Comparison of ENCODE assay signal across 2 cellular contexts in the genomic region with DNA sequence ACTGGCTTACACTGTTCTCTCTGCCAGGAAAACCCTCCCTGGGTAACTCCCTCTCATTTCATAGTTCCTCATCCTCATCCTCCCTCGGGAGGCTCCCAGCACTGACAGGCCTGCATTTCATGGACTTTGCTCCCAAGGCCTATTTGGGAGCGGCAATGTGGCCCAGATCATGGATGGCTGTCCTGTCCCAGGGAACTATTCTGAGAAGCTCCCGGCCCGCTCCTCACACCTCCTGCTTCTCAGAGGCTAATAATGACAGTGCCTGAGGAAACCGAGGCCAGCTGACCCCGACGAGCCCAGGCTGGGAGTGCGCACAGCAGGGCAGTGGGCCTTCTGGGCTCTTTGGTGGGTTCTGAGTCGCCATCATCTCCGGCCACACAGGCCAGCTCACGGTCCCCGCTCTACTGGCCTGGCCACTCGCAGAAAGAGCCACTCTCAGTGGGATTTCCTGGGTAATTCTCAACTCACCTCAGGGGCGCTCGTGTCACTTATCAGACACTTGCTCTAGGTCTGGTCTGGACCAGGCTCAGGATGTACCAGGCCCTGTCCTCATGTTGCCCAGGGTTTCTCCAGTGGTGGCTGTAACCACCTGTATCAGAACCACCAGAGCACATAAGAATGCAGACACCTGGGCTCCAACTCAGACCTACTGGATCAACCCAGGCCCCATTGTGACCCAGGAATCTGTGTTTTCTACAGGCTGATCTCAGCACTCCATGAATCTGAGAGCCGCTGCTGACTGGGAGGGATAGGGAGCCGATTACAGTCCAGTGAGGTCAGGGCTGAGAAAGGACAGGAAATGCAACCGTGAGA.
A peak's percentile ranks its signal among the peaks of the same experiment; 100 is the strongest.
TF ChIP-seq lines count a peak whose summit lies in the region.

No MANE protein-coding gene starts in this region.

TF ChIP-seq in WTC11, 78 proteins besides CTCF, POLR2A, EP300 and RAD21:
- TF ChIP-seq, protein P1, sequence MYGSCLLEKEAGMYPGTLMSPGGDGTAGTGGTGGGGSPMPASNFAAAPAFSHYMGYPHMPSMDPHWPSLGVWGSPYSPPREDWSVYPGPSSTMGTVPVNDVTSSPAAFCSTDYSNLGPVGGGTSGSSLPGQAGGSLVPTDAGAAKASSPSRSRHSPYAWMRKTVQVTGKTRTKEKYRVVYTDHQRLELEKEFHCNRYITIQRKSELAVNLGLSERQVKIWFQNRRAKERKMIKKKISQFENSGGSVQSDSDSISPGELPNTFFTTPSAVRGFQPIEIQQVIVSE (CRISPR knock-in tag; IDR thresholded peaks at IDR 0.05; ENCODE audit: borderline replicate concordance) = no peak
- TF ChIP-seq JUN (CRISPR knock-in tag; IDR thresholded peaks at IDR 0.05) = no peak
- no peak for TF ChIP-seq CBFB (CRISPR knock-in tag; IDR thresholded peaks at IDR 0.05; ENCODE audit: low read depth)
- TF ChIP-seq, protein P2, sequence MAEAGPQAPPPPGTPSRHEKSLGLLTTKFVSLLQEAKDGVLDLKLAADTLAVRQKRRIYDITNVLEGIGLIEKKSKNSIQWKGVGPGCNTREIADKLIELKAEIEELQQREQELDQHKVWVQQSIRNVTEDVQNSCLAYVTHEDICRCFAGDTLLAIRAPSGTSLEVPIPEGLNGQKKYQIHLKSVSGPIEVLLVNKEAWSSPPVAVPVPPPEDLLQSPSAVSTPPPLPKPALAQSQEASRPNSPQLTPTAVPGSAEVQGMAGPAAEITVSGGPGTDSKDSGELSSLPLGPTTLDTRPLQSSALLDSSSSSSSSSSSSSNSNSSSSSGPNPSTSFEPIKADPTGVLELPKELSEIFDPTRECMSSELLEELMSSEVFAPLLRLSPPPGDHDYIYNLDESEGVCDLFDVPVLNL (CRISPR knock-in tag; IDR thresholded peaks at IDR 0.05; ENCODE audit: borderline replicate concordance, low read depth) = no peak
- no peak for TF ChIP-seq NR2C2 (CRISPR knock-in tag; IDR thresholded peaks at IDR 0.05)
- no peak for TF ChIP-seq CREM (CRISPR knock-in tag; IDR thresholded peaks at IDR 0.05)
- TF ChIP-seq GRHL2 (CRISPR knock-in tag; IDR thresholded peaks at IDR 0.05; ENCODE audit: insufficient replicate concordance, severe bottlenecking) = no peak
- no peak for TF ChIP-seq MLX (CRISPR knock-in tag; IDR thresholded peaks at IDR 0.05)
- no peak for TF ChIP-seq ETV6 (CRISPR knock-in tag; IDR thresholded peaks at IDR 0.05)
- TF ChIP-seq ZNF317 (CRISPR knock-in tag; IDR thresholded peaks at IDR 0.05; ENCODE audit: borderline replicate concordance, low read depth) = no peak
- no peak for TF ChIP-seq ERG (CRISPR knock-in tag; IDR thresholded peaks at IDR 0.05)
- no peak for TF ChIP-seq HMGA2 (CRISPR knock-in tag; IDR thresholded peaks at IDR 0.05)
- TF ChIP-seq SMAD4 (CRISPR knock-in tag; IDR thresholded peaks at IDR 0.05) = no peak
- TF ChIP-seq PREB (CRISPR knock-in tag; IDR thresholded peaks at IDR 0.05; ENCODE audit: borderline replicate concordance) = no peak
- no peak for TF ChIP-seq E2F1 (CRISPR knock-in tag; IDR thresholded peaks at IDR 0.05)
- TF ChIP-seq, protein P3, sequence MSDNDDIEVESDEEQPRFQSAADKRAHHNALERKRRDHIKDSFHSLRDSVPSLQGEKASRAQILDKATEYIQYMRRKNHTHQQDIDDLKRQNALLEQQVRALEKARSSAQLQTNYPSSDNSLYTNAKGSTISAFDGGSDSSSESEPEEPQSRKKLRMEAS (CRISPR knock-in tag; IDR thresholded peaks at IDR 0.05) = no peak
- TF ChIP-seq, protein P4, sequence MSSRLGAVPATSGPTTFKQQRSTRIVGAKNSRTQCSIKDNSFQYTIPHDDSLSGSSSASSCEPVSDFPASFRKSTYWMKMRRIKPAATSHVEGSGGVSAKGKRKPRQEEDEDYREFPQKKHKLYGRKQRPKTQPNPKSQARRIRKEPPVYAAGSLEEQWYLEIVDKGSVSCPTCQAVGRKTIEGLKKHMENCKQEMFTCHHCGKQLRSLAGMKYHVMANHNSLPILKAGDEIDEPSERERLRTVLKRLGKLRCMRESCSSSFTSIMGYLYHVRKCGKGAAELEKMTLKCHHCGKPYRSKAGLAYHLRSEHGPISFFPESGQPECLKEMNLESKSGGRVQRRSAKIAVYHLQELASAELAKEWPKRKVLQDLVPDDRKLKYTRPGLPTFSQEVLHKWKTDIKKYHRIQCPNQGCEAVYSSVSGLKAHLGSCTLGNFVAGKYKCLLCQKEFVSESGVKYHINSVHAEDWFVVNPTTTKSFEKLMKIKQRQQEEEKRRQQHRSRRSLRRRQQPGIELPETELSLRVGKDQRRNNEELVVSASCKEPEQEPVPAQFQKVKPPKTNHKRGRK (CRISPR knock-in tag; IDR thresholded peaks at IDR 0.05; ENCODE audit: borderline replicate concordance) = no peak

TF ChIP-seq in HepG2, 621 proteins besides CTCF, POLR2A, EP300 and RAD21:
- TF ChIP-seq XRCC5 (optimal IDR thresholded peaks at IDR 0.05; ENCODE audit: low read length) (peak; percentile 20), HNF4G (IDR thresholded peaks at IDR 0.05; ENCODE audit: borderline replicate concordance, low read depth, low read length) (no peak; the same call in 1 of the 2 replicates), HNF4G (CRISPR knock-in tag; IDR thresholded peaks at IDR 0.05; ENCODE audit: borderline replicate concordance, low read depth) (no peak), ZNF75D (CRISPR knock-in tag; IDR thresholded peaks at IDR 0.05; ENCODE audit: borderline replicate concordance) (0 out of 2 replicates have a peak, but pooled peaks have one; percentile 80), POGK (CRISPR knock-in tag; conservative IDR thresholded peaks at IDR 0.05) (peak; percentile 38; the same call in 1 of the 2 replicates), HNF4A (CRISPR knock-in tag; IDR thresholded peaks at IDR 0.05) (peak; percentile 84), ZNF274 (CRISPR knock-in tag; IDR thresholded peaks at IDR 0.05) (no peak; the same call in 1 of the 2 replicates), MED1 (CRISPR knock-in tag; IDR thresholded peaks at IDR 0.05) (no peak), GABPB1 (CRISPR knock-in tag; IDR thresholded peaks at IDR 0.05) (peak; percentile 1; the same call in 1 of the 2 replicates), ZNF263 (CRISPR knock-in tag; IDR thresholded peaks at IDR 0.05) (peak; percentile 83), ZEB1 (IDR thresholded peaks at IDR 0.05; ENCODE audit: insufficient replicate concordance, low read depth) (no peak), ZNF619 (CRISPR knock-in tag; IDR thresholded peaks at IDR 0.05) (0 out of 2 replicates have a peak, but pooled peaks have one; percentile 33), LCORL (IDR thresholded peaks at IDR 0.05) (no peak), LCORL (CRISPR knock-in tag; IDR thresholded peaks at IDR 0.05) (peak; percentile 7; the same call in 1 of the 2 replicates), SAP130 (CRISPR knock-in tag; IDR thresholded peaks at IDR 0.05; ENCODE audit: low read depth) (0 out of 2 replicates have a peak, but pooled peaks have one; percentile 24), PHF21A (CRISPR knock-in tag; IDR thresholded peaks at IDR 0.05) (peak; percentile 39; the same call in 1 of the 2 replicates), MTA1 (CRISPR knock-in tag; IDR thresholded peaks at IDR 0.05; ENCODE audit: borderline replicate concordance) (0 out of 2 replicates have a peak, but pooled peaks have one; percentile 29), PHF8 (CRISPR knock-in tag; IDR thresholded peaks at IDR 0.05) (peak; percentile 52), ZFX (CRISPR knock-in tag; IDR thresholded peaks at IDR 0.05; ENCODE audit: low read depth) (peak; percentile 72), ZFY (CRISPR knock-in tag; IDR thresholded peaks at IDR 0.05) (peak; percentile 86), HNRNPH1 (optimal IDR thresholded peaks at IDR 0.05; ENCODE audit: low read depth, low read length) (no peak), SRY (CRISPR knock-in tag; IDR thresholded peaks at IDR 0.05) (0 out of 2 replicates have a peak, but pooled peaks have one; percentile 28), KDM2A (CRISPR knock-in tag; IDR thresholded peaks at IDR 0.05; ENCODE audit: borderline replicate concordance, low read depth) (no peak), YEATS4 (CRISPR knock-in tag; IDR thresholded peaks at IDR 0.05; ENCODE audit: borderline replicate concordance) (0 out of 2 replicates have a peak, but pooled peaks have one; percentile 28), NCOA2 (CRISPR knock-in tag; IDR thresholded peaks at IDR 0.05) (no peak)
- TF ChIP-seq, protein P5, sequence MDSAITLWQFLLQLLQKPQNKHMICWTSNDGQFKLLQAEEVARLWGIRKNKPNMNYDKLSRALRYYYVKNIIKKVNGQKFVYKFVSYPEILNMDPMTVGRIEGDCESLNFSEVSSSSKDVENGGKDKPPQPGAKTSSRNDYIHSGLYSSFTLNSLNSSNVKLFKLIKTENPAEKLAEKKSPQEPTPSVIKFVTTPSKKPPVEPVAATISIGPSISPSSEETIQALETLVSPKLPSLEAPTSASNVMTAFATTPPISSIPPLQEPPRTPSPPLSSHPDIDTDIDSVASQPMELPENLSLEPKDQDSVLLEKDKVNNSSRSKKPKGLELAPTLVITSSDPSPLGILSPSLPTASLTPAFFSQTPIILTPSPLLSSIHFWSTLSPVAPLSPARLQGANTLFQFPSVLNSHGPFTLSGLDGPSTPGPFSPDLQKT (CRISPR knock-in tag; IDR thresholded peaks at IDR 0.05; ENCODE audit: borderline replicate concordance) = no peak
- TF ChIP-seq, protein P6, sequence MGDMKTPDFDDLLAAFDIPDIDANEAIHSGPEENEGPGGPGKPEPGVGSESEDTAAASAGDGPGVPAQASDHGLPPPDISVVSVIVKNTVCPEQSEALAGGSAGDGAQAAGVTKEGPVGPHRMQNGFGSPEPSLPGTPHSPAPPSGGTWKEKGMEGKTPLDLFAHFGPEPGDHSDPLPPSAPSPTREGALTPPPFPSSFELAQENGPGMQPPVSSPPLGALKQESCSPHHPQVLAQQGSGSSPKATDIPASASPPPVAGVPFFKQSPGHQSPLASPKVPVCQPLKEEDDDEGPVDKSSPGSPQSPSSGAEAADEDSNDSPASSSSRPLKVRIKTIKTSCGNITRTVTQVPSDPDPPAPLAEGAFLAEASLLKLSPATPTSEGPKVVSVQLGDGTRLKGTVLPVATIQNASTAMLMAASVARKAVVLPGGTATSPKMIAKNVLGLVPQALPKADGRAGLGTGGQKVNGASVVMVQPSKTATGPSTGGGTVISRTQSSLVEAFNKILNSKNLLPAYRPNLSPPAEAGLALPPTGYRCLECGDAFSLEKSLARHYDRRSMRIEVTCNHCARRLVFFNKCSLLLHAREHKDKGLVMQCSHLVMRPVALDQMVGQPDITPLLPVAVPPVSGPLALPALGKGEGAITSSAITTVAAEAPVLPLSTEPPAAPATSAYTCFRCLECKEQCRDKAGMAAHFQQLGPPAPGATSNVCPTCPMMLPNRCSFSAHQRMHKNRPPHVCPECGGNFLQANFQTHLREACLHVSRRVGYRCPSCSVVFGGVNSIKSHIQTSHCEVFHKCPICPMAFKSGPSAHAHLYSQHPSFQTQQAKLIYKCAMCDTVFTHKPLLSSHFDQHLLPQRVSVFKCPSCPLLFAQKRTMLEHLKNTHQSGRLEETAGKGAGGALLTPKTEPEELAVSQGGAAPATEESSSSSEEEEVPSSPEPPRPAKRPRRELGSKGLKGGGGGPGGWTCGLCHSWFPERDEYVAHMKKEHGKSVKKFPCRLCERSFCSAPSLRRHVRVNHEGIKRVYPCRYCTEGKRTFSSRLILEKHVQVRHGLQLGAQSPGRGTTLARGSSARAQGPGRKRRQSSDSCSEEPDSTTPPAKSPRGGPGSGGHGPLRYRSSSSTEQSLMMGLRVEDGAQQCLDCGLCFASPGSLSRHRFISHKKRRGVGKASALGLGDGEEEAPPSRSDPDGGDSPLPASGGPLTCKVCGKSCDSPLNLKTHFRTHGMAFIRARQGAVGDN (CRISPR knock-in tag; IDR thresholded peaks at IDR 0.05) = peak; percentile 79
- TF ChIP-seq, protein P3 (IDR thresholded peaks at IDR 0.05) = peak; percentile 53; the same call in 1 of the 2 replicates
